Comparison of ENCODE assay signal across 16 cellular contexts in genomic region chr11:92297551-92298237, GRCh38.
A peak's percentile ranks its signal among the peaks of the same experiment; 100 is the strongest.
DNase-seq lines count a peak whose midpoint lies in the region; ATAC-seq and TF ChIP-seq lines count a peak whose summit lies in the region.
"Had no signal": no experiment of that assay in that cellular context is flagged by ENCODE, and none has a peak within 500 bp of the region (broad histone marks: within the 10 kb centered on the region; RNA-seq: fewer than 3 reads in every experiment).

No MANE protein-coding gene starts in this region.

- no peak for TF ChIP-seq CTCF in esophagus muscularis mucosa (IDR thresholded peaks at IDR 0.05)

- no peak overlapping the region for H2AFZ ChIP-seq in neuron (ENCODE audit: low read depth, low read length)

- no peak overlapping the region for H3K27ac ChIP-seq in esophagus muscularis mucosa (replicated peaks in 1 of 4)
- H3K27ac ChIP-seq: SK-N-MC had no signal

- H3K9me3 Mint-ChIP-seq in immature natural killer cell = peaks cover 6 to 15% (median 10%) of the 10 kb centered on the region in 6 donors

- no peak for ATAC-seq in HG02610 (IDR thresholded peaks at IDR 0.05; ENCODE audit: unreplicated experiment)
- no peak for ATAC-seq in GM18511 (IDR thresholded peaks at IDR 0.05; ENCODE audit: unreplicated experiment)
- ATAC-seq: A549 had no signal

- H3K36me3 Mint-ChIP-seq in immature natural killer cell = no peaks in the 10 kb centered on the region
- H3K36me3 Mint-ChIP-seq: CD14-positive monocyte had no signal

- no peaks in the 10 kb centered on the region for H3K4me1 ChIP-seq in esophagus muscularis mucosa
- peaks cover 57% of the 10 kb centered on the region for H3K4me1 ChIP-seq in neuron (ENCODE audit: insufficient read depth, low read length)

- peaks cover 0 to 6% (median 0%) of the 10 kb centered on the region in 4 donors for H3K9me3 ChIP-seq in esophagus muscularis mucosa
- H3K9me3 ChIP-seq in neuron (ENCODE audit: low read length) = no peaks in the 10 kb centered on the region
- H3K9me3 ChIP-seq: HAP-1 had no signal

- H3K27ac Mint-ChIP-seq in immature natural killer cell = no peak overlapping the region
- H3K27ac Mint-ChIP-seq: CD14-positive monocyte had no signal

- H3K36me3 ChIP-seq in esophagus muscularis mucosa (no peaks in the 10 kb centered on the region), neuron (ENCODE audit: insufficient read depth, low read length) (no peaks in the 10 kb centered on the region)
- H3K36me3 ChIP-seq: HAP-1 had no signal

- H3K27me3 ChIP-seq in esophagus muscularis mucosa = no peaks in the 10 kb centered on the region
- no peaks in the 10 kb centered on the region for H3K27me3 ChIP-seq in neuron (ENCODE audit: insufficient read depth, low read length)

- H3K4me3 Mint-ChIP-seq in immature natural killer cell = no peak overlapping the region
- H3K4me3 Mint-ChIP-seq: CD14-positive monocyte had no signal

- H3K4me1 Mint-ChIP-seq in immature natural killer cell = no peaks in the 10 kb centered on the region
- H3K4me1 Mint-ChIP-seq: CD14-positive monocyte had no signal

- peaks cover 0 to 5% (median 0%) of the 10 kb centered on the region in 3 donors for H3K27me3 Mint-ChIP-seq in immature natural killer cell (ENCODE audit: low read depth in 3 of 3)

- intact Hi-C loops in esophagus muscularis mucosa (cut with DNase I) = no loop called here

- 73% methylated on average over 3 of the region's 3 CpGs for WGBS in esophagus muscularis mucosa

- DNase-seq in NCI-H345 (lab: John Stamatoyannopoulos, UW) (peak; percentile 10), NCI-H345 treated with DMSO at 0.1 percent for 48 hours (lab: John Stamatoyannopoulos, UW; ENCODE audit: unreplicated experiment) (no peak), NCI-H187 treated with DMSO at 0.1 percent for 48 hours (lab: John Stamatoyannopoulos, UW) (peak; percentile 60), esophagus muscularis mucosa (ENCODE audit: extremely low spot score) (peak; percentile 34), immature natural killer cell (no peak)
- DNase-seq: COR-L47, NCI-H2081, NCI-H2227 treated with DMSO at 0.1 percent for 48 hours, T-helper 1 cell had no signal

- TF ChIP-seq EP300 in esophagus muscularis mucosa (IDR thresholded peaks at IDR 0.05) = no peak

- TF ChIP-seq POLR2A in esophagus muscularis mucosa (IDR thresholded peaks at IDR 0.05; ENCODE audit: low read depth) = no peak

- H3K4me3 ChIP-seq in esophagus muscularis mucosa (no peak overlapping the region), neuron (ENCODE audit: low read length) (peak overlapping the region; percentile 10)
- H3K4me3 ChIP-seq: A549, HAP-1, SK-N-MC had no signal

Comparison
In these comparisons a context has a peak if more than half of its experiments do, and no peak if none do; other contexts are left out.
1. DNase-seq: peak in NCI-H345 (single experiment), NCI-H187 treated with DMSO at 0.1 percent for 48 hours (single experiment) and esophagus muscularis mucosa (single experiment); none in NCI-H345 treated with DMSO at 0.1 percent for 48 hours (single experiment) and immature natural killer cell (0 of 3).